17 cellular contexts compared by ENCODE assay signal in the genomic region with DNA sequence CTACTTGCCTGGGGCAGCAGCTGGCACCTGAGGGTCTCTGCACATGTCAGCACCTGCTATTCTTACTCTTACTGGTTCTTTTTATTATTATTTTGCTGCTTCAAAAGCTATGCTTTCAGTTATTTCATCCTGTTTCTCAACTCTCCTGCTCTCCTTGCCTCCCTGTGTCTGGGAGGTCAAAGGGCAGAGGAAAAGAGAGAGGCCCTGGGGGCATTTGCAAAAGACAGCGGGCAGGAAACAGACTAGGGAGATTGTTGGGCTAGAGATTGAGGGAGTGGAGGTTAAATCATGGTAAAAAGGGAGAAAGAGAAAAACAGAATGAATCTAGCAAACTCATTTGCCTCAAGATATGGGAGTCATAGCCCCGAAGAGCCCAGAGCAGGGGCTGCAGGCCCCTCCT. TPM values are rescaled to one million over a fixed set of nuclear protein-coding genes. Genes with fewer than 3 reads are reported as not detected.
DNase-seq lines count a peak whose midpoint lies in the region; ATAC-seq, FAIRE-seq and TF ChIP-seq lines count a peak whose summit lies in the region.
"Had no signal": no experiment of that assay in that cellular context is flagged by ENCODE, and none has a peak within 500 bp of the region (broad histone marks: within the 10 kb centered on the region; RNA-seq: fewer than 3 reads in every experiment).

No MANE protein-coding gene starts in this region.

- TF ChIP-seq RAD21 in HCT116 (IDR thresholded peaks at IDR 0.05; ENCODE audit: low read depth): no peak

- no TSS peak for BruUV-seq in HCT116 (replicated peaks; lab: Mats Ljungman, UMichigan)

- CTCF ChIA-PET in HCT116 (lab: Charles Lee): interaction anchor here (1.6 kb wide), 1 partner anchor 373 kb away, joined by 6 read pairs; no protein-coding TSS in a partner anchor

- H3K27me3 ChIP-seq in HCT116 (ENCODE audit: insufficient read depth, low read length) (no peaks in the 10 kb centered on the region), ascending aorta (no peaks in the 10 kb centered on the region), mesendoderm (ENCODE audit: insufficient read depth, low read length, poor library complexity) (no peaks in the 10 kb centered on the region), thoracic aorta (replicated peaks; ENCODE audit: insufficient read depth) (no peaks in the 10 kb centered on the region), suprapubic skin (no peaks in the 10 kb centered on the region)

- ATAC-seq in HCT116 (no peak), thoracic aorta (ENCODE audit: insufficient number of reproducible peaks, low FRiP score, low read depth) (no peak)
- ATAC-seq: K562 had no signal

- no peaks in the 10 kb centered on the region for H3K9me2 ChIP-seq in HCT116 (ENCODE audit: insufficient read depth)

- H3K4ac ChIP-seq in mesendoderm (ENCODE audit: low read depth, low read length): no peak overlapping the region

- H3K23ac ChIP-seq in mesendoderm (ENCODE audit: low read length): no peak overlapping the region

- H3K4me1 ChIP-seq in HCT116 (ENCODE audit: control insufficient read depth in 1 of 2, insufficient read depth in 2 of 2, low read length in 2 of 2) (peaks cover 7 to 9% of the 10 kb centered on the region in 2 experiments), ascending aorta (peaks cover 5 to 24% of the 10 kb centered on the region in 2 donors), mesendoderm (ENCODE audit: control insufficient read depth, low read depth, low read length) (no peaks in the 10 kb centered on the region), thoracic aorta (ENCODE audit: control insufficient read depth in 1 of 2, low read depth in 2 of 2) (peaks cover 18 to 35% of the 10 kb centered on the region in 2 donors), suprapubic skin (no peaks in the 10 kb centered on the region)

- H3K4me2 ChIP-seq in HCT116 (ENCODE audit: low read length): peak overlapping the region; percentile 30
- H3K4me2 ChIP-seq in mesendoderm (ENCODE audit: low read length): no peak overlapping the region

- H2BK5ac ChIP-seq in mesendoderm (ENCODE audit: low read length): no peak overlapping the region

- no peaks in the 10 kb centered on the region for H4K20me1 ChIP-seq in HCT116 (ENCODE audit: insufficient read depth)

- no CpG with 5 or more reads among the region's 2 CpGs for WGBS in mesendoderm (ENCODE audit: extremely low coverage, insufficient coverage, low lambda C conversion rate)
- WGBS in suprapubic skin: 78% methylated on average over 2 of the region's 2 CpGs

- no peak for TF ChIP-seq CTCF in HCT116 (IDR thresholded peaks at IDR 0.05 in 2 of 3, conservative IDR thresholded peaks at IDR 0.05 in 1 of 3; ENCODE audit: borderline replicate concordance in 1 of 3, insufficient read depth in 1 of 3, low read depth in 2 of 3, low read length in 2 of 3)
- TF ChIP-seq CTCF in ascending aorta (IDR thresholded peaks at IDR 0.05): no peak
- no peak for TF ChIP-seq CTCF in thoracic aorta (IDR thresholded peaks at IDR 0.05)
- no peak for TF ChIP-seq CTCF in suprapubic skin (IDR thresholded peaks at IDR 0.05)
- no peak for TF ChIP-seq CTCF in D721Med (IDR thresholded peaks at IDR 0.05; ENCODE audit: insufficient read depth, missing control alignments)

- no peak overlapping the region for H3K9ac ChIP-seq in HCT116 (ENCODE audit: low read length)
- H3K9ac ChIP-seq in mesendoderm (ENCODE audit: low read length): no peak overlapping the region
- H3K9ac ChIP-seq: GM23248 had no signal

- no peak overlapping the region for H2AFZ ChIP-seq in HCT116 (ENCODE audit: low read depth, low read length, poor library complexity, severe bottlenecking)
- H2AFZ ChIP-seq: GM23248 had no signal

- RAD21 ChIA-PET in HCT116 (lab: Charles Lee; ENCODE audit: low non-redundant PET in 1 of 2, low total read pairs in 2 of 2, uncharacterized antibody in 2 of 2, unreplicated experiment in 2 of 2): no interaction called here

- no peak for FAIRE-seq in D721Med (lab: Jason Lieb, UNC)
- FAIRE-seq: GM12891, GM19239, K562 had no signal

- no peak overlapping the region for H3K27ac ChIP-seq in HCT116 (ENCODE audit: low read depth, low read length)
- peak overlapping the region; percentile 92 to 93 for H3K27ac ChIP-seq in ascending aorta
- H3K27ac ChIP-seq in mesendoderm (ENCODE audit: low read depth, low read length): no peak overlapping the region
- peak overlapping the region; percentile 3 to 6 for H3K27ac ChIP-seq in thoracic aorta
- no peak overlapping the region for H3K27ac ChIP-seq in suprapubic skin
- H3K27ac ChIP-seq: GM23248 had no signal

- no peak for TF ChIP-seq POLR2A in HCT116 (IDR thresholded peaks at IDR 0.05; ENCODE audit: borderline replicate concordance, extremely low read depth, insufficient read depth, insufficient read length)
- TF ChIP-seq POLR2A in suprapubic skin (IDR thresholded peaks at IDR 0.05): no peak

- DNase-seq in HCT116 (ENCODE audit: low read depth, low spot score) (no peak), ascending aorta (ENCODE audit: low spot score in 2 of 2) (no peak), mesendoderm (peak; percentile 32), thoracic aorta (ENCODE audit: low spot score) (no peak), suprapubic skin (ENCODE audit: low spot score in 2 of 2) (no peak), OCI-M2 (lab: John Stamatoyannopoulos, UW; ENCODE audit: unreplicated experiment) (no peak), D721Med (ENCODE audit: insufficient read length, low spot score) (no peak)
- DNase-seq: ACHN; GM23248; NCI-H1105 treated with DMSO at 0.1 percent for 48 hours; NCI-H1694 treated with DMSO at 0.1 percent for 48 hours; NCI-H510A; NCI-H748 treated with DMSO at 0.1 percent for 48 hours; NK-92 treated with Interleukin-12 subunit alpha and Interleukin-12 subunit beta, amount 100 ng/mL, for 24 hours had no signal

- no peak overlapping the region for H3K4me3 ChIP-seq in HCT116 (replicated peaks in 1 of 2; ENCODE audit: low read depth in 1 of 2, low read length in 2 of 2)
- no peak overlapping the region for H3K4me3 ChIP-seq in ascending aorta
- H3K4me3 ChIP-seq in mesendoderm (ENCODE audit: low read length): no peak overlapping the region
- no peak overlapping the region for H3K4me3 ChIP-seq in thoracic aorta
- no peak overlapping the region for H3K4me3 ChIP-seq in suprapubic skin
- H3K4me3 ChIP-seq: GM23248, K562 had no signal

- H3K18ac ChIP-seq in mesendoderm (ENCODE audit: low read length): no peak overlapping the region

- no peak for TF ChIP-seq EP300 in suprapubic skin (IDR thresholded peaks at IDR 0.05)

- no peaks in the 10 kb centered on the region for H3K79me2 ChIP-seq in HCT116 (ENCODE audit: insufficient read depth, low read length)
- H3K79me2 ChIP-seq in mesendoderm (ENCODE audit: control insufficient read depth, insufficient read depth, low read length): no peaks in the 10 kb centered on the region

- H4K8ac ChIP-seq in mesendoderm (ENCODE audit: low read depth, low read length): no peak overlapping the region

- H2BK120ac ChIP-seq in mesendoderm (ENCODE audit: low read depth, low read length): no peak overlapping the region

- POLR2A ChIA-PET in HCT116 (lab: Charles Lee): no interaction called here

- H4K5ac ChIP-seq in mesendoderm (ENCODE audit: low read length): no peak overlapping the region

- no peak overlapping the region for H3K56ac ChIP-seq in mesendoderm (ENCODE audit: low read length)

- no peak overlapping the region for H2AK5ac ChIP-seq in mesendoderm (ENCODE audit: low read length)

- H2BK15ac ChIP-seq in mesendoderm (replicated peaks; ENCODE audit: low read depth): no peak overlapping the region

- H3K9me3 ChIP-seq in HCT116 (ENCODE audit: control insufficient read depth in 1 of 2, insufficient read depth in 1 of 2, low read depth in 1 of 2, low read length in 2 of 2) (no peaks in the 10 kb centered on the region), ascending aorta (no peaks in the 10 kb centered on the region), thoracic aorta (no peaks in the 10 kb centered on the region), suprapubic skin (no peaks in the 10 kb centered on the region)

- H3K36me3 ChIP-seq in HCT116 (ENCODE audit: control insufficient read depth in 1 of 2, insufficient read depth in 2 of 2, low read length in 2 of 2): no peaks in the 10 kb centered on the region
- H3K36me3 ChIP-seq in ascending aorta: peaks cover 5 to 18% of the 10 kb centered on the region in 2 donors
- H3K36me3 ChIP-seq in mesendoderm (ENCODE audit: control insufficient read depth, insufficient read depth, low read length): no peaks in the 10 kb centered on the region
- peaks cover 8% of the 10 kb centered on the region for H3K36me3 ChIP-seq in thoracic aorta
- peaks cover 16% of the 10 kb centered on the region for H3K36me3 ChIP-seq in suprapubic skin

- intact Hi-C loops in HCT116 (cut with micrococcal nuclease) (loop anchor here (10.0 kb wide), 1 partner anchor 556 kb away; no protein-coding TSS in a partner anchor), ascending aorta (cut with DNase I) (no loop called here)

- no peaks in the 10 kb centered on the region for H3K79me1 ChIP-seq in mesendoderm (ENCODE audit: low read length)

TF ChIP-seq in HCT116, 20 proteins besides CTCF, POLR2A, EP300 and RAD21 (continues in another document):
- TF ChIP-seq EGR1 (IDR thresholded peaks at IDR 0.05; ENCODE audit: low read depth): no peak
- no peak for TF ChIP-seq ELF1 (IDR thresholded peaks at IDR 0.05; ENCODE audit: borderline replicate concordance, low read depth)
- no peak for TF ChIP-seq YY1 (IDR thresholded peaks at IDR 0.05; ENCODE audit: extremely low read depth, insufficient replicate concordance, low read depth, low read length)
- no peak for TF ChIP-seq SP1 (IDR thresholded peaks at IDR 0.05; ENCODE audit: low read depth)
- TF ChIP-seq, protein P1, sequence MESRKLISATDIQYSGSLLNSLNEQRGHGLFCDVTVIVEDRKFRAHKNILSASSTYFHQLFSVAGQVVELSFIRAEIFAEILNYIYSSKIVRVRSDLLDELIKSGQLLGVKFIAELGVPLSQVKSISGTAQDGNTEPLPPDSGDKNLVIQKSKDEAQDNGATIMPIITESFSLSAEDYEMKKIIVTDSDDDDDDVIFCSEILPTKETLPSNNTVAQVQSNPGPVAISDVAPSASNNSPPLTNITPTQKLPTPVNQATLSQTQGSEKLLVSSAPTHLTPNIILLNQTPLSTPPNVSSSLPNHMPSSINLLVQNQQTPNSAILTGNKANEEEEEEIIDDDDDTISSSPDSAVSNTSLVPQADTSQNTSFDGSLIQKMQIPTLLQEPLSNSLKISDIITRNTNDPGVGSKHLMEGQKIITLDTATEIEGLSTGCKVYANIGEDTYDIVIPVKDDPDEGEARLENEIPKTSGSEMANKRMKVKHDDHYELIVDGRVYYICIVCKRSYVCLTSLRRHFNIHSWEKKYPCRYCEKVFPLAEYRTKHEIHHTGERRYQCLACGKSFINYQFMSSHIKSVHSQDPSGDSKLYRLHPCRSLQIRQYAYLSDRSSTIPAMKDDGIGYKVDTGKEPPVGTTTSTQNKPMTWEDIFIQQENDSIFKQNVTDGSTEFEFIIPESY (IDR thresholded peaks at IDR 0.05; ENCODE audit: extremely low read depth, insufficient replicate concordance, low read length): no peak

RNA-seq across cellular contexts. Expression of a gene that starts 21.1 kb away (rescaled TPM):
- total RNA-seq in HCT116 (2021; ENCODE audit: unreplicated experiment) (1,340 TPM), ascending aorta (479 TPM), thoracic aorta (100 to 1,000 TPM; 511 to 520 TPM), suprapubic skin (1,000 to 10,000 TPM; 1,149 to 1,835 (median 1,682) TPM)
- polyA plus RNA-seq in HCT116 (2012): 3,999 and 4,166 TPM in 2 replicates
- 1,661 TPM for polyA plus RNA-seq in mesendoderm (2013, experiment 1 of 2)
- polyA plus RNA-seq in mesendoderm (2013, experiment 2 of 2): 1,744 TPM

Comparison
In these comparisons a context has a peak if more than half of its experiments do, and no peak if none do; other contexts are left out.
1. H3K27ac ChIP-seq: peak in ascending aorta (2 of 2) and thoracic aorta (2 of 2); none in HCT116 (single experiment), mesendoderm (single experiment) and suprapubic skin (single experiment).